ENCODE assay signal across 8 cellular contexts in genomic region chr2:86105252-86105968, GRCh38. TPM values are rescaled to one million over a fixed set of nuclear protein-coding genes. Genes with fewer than 3 reads are reported as not detected.
DNase-seq lines count a peak whose midpoint lies in the region; ATAC-seq, FAIRE-seq and TF ChIP-seq lines count a peak whose summit lies in the region.

Gene POLR1A (minus strand): TSS chr2:86105886. CDS start chr2:86105776, 110 bp downstream.

- peaks cover 35% of the 10 kb centered on the region for H3K36me3 ChIP-seq in left ventricle myocardium inferior
- H3K36me3 ChIP-seq in upper lobe of right lung, result peaks cover 29% of the 10 kb centered on the region

- peaks cover 50% of the 10 kb centered on the region for H3K4me1 Mint-ChIP-seq in T-helper 1 cell treated with Interleukin-12 subunit alpha and Interleukin-12 subunit beta and Interleukin-4 antibody, amounts not matched to agents 30 μg/mL and 1 μg/mL, for 36 hours (ENCODE audit: low read depth)
- peaks cover 26% of the 10 kb centered on the region for H3K4me1 Mint-ChIP-seq in progenitor cell of endocrine pancreas (ENCODE audit: low read depth)

- intact Hi-C loops in left ventricle myocardium inferior (cut with micrococcal nuclease) (no loop called here), upper lobe of right lung (cut with DNase I) (no loop called here)

- H3K9me3 ChIP-seq in left ventricle myocardium inferior (replicated peaks) (no peaks in the 10 kb centered on the region), upper lobe of right lung (no peaks in the 10 kb centered on the region)

- H3K4me3 ChIP-seq in left ventricle myocardium inferior, result peak within 1 kb of the TSS; percentile 91
- H3K4me3 ChIP-seq in upper lobe of right lung, result peak within 1 kb of the TSS; percentile 72

- peak; percentile 99 for FAIRE-seq in GM12891 (lab: Jason Lieb, UNC)

- H3K4me1 ChIP-seq in left ventricle myocardium inferior, result peaks cover 55% of the 10 kb centered on the region
- peaks cover 25% of the 10 kb centered on the region for H3K4me1 ChIP-seq in upper lobe of right lung

- peak; percentile 50 for TF ChIP-seq POLR2A in GM12891 (IDR thresholded peaks at IDR 0.05; ENCODE audit: low read depth, low read length)

- H3K4me3 Mint-ChIP-seq in T-helper 1 cell treated with Interleukin-12 subunit alpha and Interleukin-12 subunit beta and Interleukin-4 antibody, amounts not matched to agents 30 μg/mL and 1 μg/mL, for 36 hours, result peak within 1 kb of the TSS; percentile 90
- H3K4me3 Mint-ChIP-seq in progenitor cell of endocrine pancreas (ENCODE audit: low read depth), result peak within 1 kb of the TSS; percentile 93

- peak within 1 kb of the TSS; percentile 82 for H3K27ac ChIP-seq in left ventricle myocardium inferior (replicated peaks)
- H3K27ac ChIP-seq in upper lobe of right lung, result peak within 1 kb of the TSS; percentile 93

- no peaks in the 10 kb centered on the region for H3K27me3 ChIP-seq in left ventricle myocardium inferior (ENCODE audit: low read depth)
- H3K27me3 ChIP-seq in upper lobe of right lung, result no peaks in the 10 kb centered on the region

- H3K9me3 Mint-ChIP-seq in T-helper 1 cell treated with Interleukin-12 subunit alpha and Interleukin-12 subunit beta and Interleukin-4 antibody, amounts not matched to agents 30 μg/mL and 1 μg/mL, for 36 hours, result peaks cover 5% of the 10 kb centered on the region
- no peaks in the 10 kb centered on the region for H3K9me3 Mint-ChIP-seq in progenitor cell of endocrine pancreas (ENCODE audit: low read depth)

- TF ChIP-seq CTCF in left ventricle myocardium inferior (IDR thresholded peaks at IDR 0.05; ENCODE audit: borderline replicate concordance) (no peak), progenitor cell of endocrine pancreas (IDR thresholded peaks at IDR 0.05; ENCODE audit: unreplicated experiment) (no peak), upper lobe of right lung (IDR thresholded peaks at IDR 0.05) (no peak)

- peaks cover 30% of the 10 kb centered on the region for H3K36me3 Mint-ChIP-seq in T-helper 1 cell treated with Interleukin-12 subunit alpha and Interleukin-12 subunit beta and Interleukin-4 antibody, amounts not matched to agents 30 μg/mL and 1 μg/mL, for 36 hours (ENCODE audit: low read depth)
- H3K36me3 Mint-ChIP-seq in progenitor cell of endocrine pancreas (ENCODE audit: insufficient read depth), result peaks cover 15% of the 10 kb centered on the region

- H3K27ac Mint-ChIP-seq in T-helper 1 cell treated with Interleukin-12 subunit alpha and Interleukin-12 subunit beta and Interleukin-4 antibody, amounts not matched to agents 30 μg/mL and 1 μg/mL, for 36 hours, result peak within 1 kb of the TSS; percentile 99
- H3K27ac Mint-ChIP-seq in progenitor cell of endocrine pancreas, result peak within 1 kb of the TSS; percentile 99

- H3K27me3 Mint-ChIP-seq in T-helper 1 cell treated with Interleukin-12 subunit alpha and Interleukin-12 subunit beta and Interleukin-4 antibody, amounts not matched to agents 30 μg/mL and 1 μg/mL, for 36 hours (ENCODE audit: low read depth), result no peaks in the 10 kb centered on the region
- no peaks in the 10 kb centered on the region for H3K27me3 Mint-ChIP-seq in progenitor cell of endocrine pancreas

- ATAC-seq in HG02870 (IDR thresholded peaks at IDR 0.05; ENCODE audit: unreplicated experiment) (peak; percentile 70), upper lobe of right lung (peak; percentile 96)

- DNase-seq in GM12891 (ENCODE audit: insufficient read length, low spot score), result peak; percentile 41
- peak; percentile 89 for DNase-seq in NCI-H146 (lab: John Stamatoyannopoulos, UW)
- DNase-seq in amniotic stem cell (lab: John Stamatoyannopoulos, UW), result peak; percentile 96
- peak; percentile 88 for DNase-seq in left ventricle myocardium inferior
- peak; percentile 60 for DNase-seq in progenitor cell of endocrine pancreas (ENCODE audit: low spot score, unreplicated experiment)
- peak; percentile 92 for DNase-seq in upper lobe of right lung

TF ChIP-seq in GM12891, 5 proteins besides CTCF, POLR2A, EP300 and RAD21:
- TF ChIP-seq PAX5 (IDR thresholded peaks at IDR 0.05; ENCODE audit: insufficient read depth, low read length, severe bottlenecking), result no peak
- TF ChIP-seq TAF1 (IDR thresholded peaks at IDR 0.05; ENCODE audit: low read depth, low read length), result peak; percentile 85

RNA-seq across cellular contexts. Expression of gene POLR1A, which starts in this region (rescaled TPM):
- polyA plus RNA-seq in GM12891 (2012; ENCODE audit: low read depth, missing spikeins), result 10.2 TPM
- total RNA-seq in left ventricle myocardium inferior, result 16.3 TPM
- total RNA-seq in progenitor cell of endocrine pancreas, result 47.9 and 51.3 TPM in 2 replicates
- total RNA-seq in upper lobe of right lung, result 26.6 TPM

Comparison
In these comparisons a context has a peak if more than half of its experiments do, and no peak if none do; other contexts are left out.
1. Peak in every context shown above with its lines: DNase-seq, ATAC-seq, H3K4me3 ChIP-seq and H3K27ac ChIP-seq.
2. DNase-seq: peak in every context shown above with its lines; median percentile 96 in amniotic stem cell; 92 in upper lobe of right lung; 89 in NCI-H146; 88 in left ventricle myocardium inferior; 60 in progenitor cell of endocrine pancreas; 41 in GM12891.